8 cellular contexts compared by ENCODE assay signal in the genomic region with DNA sequence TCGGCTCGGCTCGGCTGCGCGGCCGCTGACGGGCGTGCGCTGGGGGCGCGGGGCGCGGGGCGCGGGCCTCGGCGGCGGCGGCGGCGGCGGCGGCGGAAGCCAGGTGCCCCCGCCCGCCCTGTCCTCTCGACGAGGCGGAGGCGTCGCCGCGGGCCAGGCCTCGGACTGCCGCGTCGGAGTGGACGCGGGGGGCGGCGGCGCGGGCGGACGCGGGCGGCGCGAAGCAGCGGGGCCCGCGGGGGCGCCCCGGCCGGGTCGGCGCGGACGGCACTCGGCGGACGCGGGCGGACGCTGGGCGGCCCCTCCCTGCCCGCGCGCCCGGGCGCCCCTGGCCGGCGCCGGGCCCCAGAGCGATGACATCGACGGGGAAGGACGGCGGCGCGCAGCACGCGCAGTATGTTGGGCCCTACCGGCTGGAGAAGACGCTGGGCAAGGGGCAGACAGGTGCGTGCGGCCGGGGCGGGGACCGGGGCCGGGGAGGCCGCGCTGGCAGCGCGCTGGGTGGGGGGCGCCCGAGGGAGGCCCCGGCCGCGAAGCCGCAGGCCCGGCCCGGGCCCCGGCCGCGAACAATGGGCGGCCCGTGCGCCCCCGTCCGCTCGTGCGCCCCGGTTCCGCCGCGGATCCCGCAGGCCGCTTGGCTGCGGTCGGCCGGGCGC. TPM values are rescaled to one million over a fixed set of nuclear protein-coding genes. Genes with fewer than 3 reads are reported as not detected.
DNase-seq lines count a peak whose midpoint lies in the region; ATAC-seq, FAIRE-seq and TF ChIP-seq lines count a peak whose summit lies in the region.

Gene BRSK2, plus strand, starts transcription at position 3 of the 656 bp plus-strand sequence. Its CDS starts 351 bp downstream, at position 354.

- POLR2A ChIA-PET in HepG2 (lab: Yijun Ruan, JAX) = interaction anchor here (1.0 kb wide), 1 partner anchor 128 kb away, joined by 3 read pairs; no protein-coding TSS in a partner anchor

- peaks cover 9% of the 10 kb centered on the region for H3K4me1 Mint-ChIP-seq in activated T-cell treated with anti-CD3 and anti-CD28 coated beads, Interleukin-2, amount 50 U/mL, for 4 hours (ENCODE audit: low read depth)

- peak within 1 kb of the TSS; percentile 8; the same call in 1 of the 2 replicates for H3K9ac ChIP-seq in HepG2 (ENCODE audit: insufficient read depth, low read depth, low read length)

- H3K79me2 ChIP-seq in HepG2 (ENCODE audit: insufficient read depth, low read length) = no peaks in the 10 kb centered on the region

- no peak for FAIRE-seq in HepG2 (lab: Jason Lieb, UNC)

- TF ChIP-seq CTCF in ascending aorta (IDR thresholded peaks at IDR 0.05) (no peak), HepG2 (CRISPR knock-in tag; IDR thresholded peaks at IDR 0.05) (no peak), upper lobe of left lung (IDR thresholded peaks at IDR 0.05) (no peak), foreskin keratinocyte (conservative IDR thresholded peaks at IDR 0.05) (no peak)

- ATAC-seq in activated T-cell treated with anti-CD3 and anti-CD28 coated beads, Interleukin-2, amount 50 U/mL, for 4 hours = no peak
- ATAC-seq in HepG2 (no peak), upper lobe of left lung (ENCODE audit: low FRiP score in 2 of 2) (no peak), foreskin keratinocyte (no peak)

- peak within 1 kb of the TSS; percentile 37 to 50 for H3K27ac ChIP-seq in ascending aorta
- H3K27ac ChIP-seq in HepG2 (ENCODE audit: extremely low read length, insufficient read depth, low read length) = no peak within 1 kb of the TSS
- H3K27ac ChIP-seq in upper lobe of left lung = peak within 1 kb of the TSS in 2 of 4 donors; percentile 50 to 66
- H3K27ac ChIP-seq in foreskin keratinocyte = no peak within 1 kb of the TSS

- 50% methylated on average over 31 of the region's 123 CpGs for whole genome bisulfite sequencing in HepG2 (ENCODE audit: low lambda C conversion rate)
- WGBS in upper lobe of left lung, 2 donors = 0 to 1% methylated on average over 10 to 34 of the region's 123 CpGs

- DNase-seq in activated T-cell treated with anti-CD3 and anti-CD28 coated beads, Interleukin-2, amount 50 U/mL, for 4 hours = no peak
- DNase-seq in activated T-cell treated with anti-CD3 and anti-CD28 coated beads for 4 hours (no peak), ascending aorta (ENCODE audit: low spot score in 2 of 2) (no peak), HepG2 (ENCODE audit: low spot score) (no peak), upper lobe of left lung (peak in 1 of 2 donors; percentile 88), NCI-H1092 treated with DMSO at 0.1 percent for 48 hours (lab: John Stamatoyannopoulos, UW) (no peak), NCI-H345 (lab: John Stamatoyannopoulos, UW) (no peak), foreskin keratinocyte (no peak)

- intact Hi-C loops in ascending aorta (cut with DNase I) = loop anchor here (1.0 to 5.0 kb wide), 5 partner anchors 54 to 128 kb away; partner anchors contain the start of gene TOLLIP
- intact Hi-C loops in HepG2 (cut with micrococcal nuclease; ENCODE audit: unreplicated experiment) = loop anchor here (10.0 kb wide), 1 partner anchor 85 kb away; the partner anchor contains the start of gene TOLLIP

- H3K4me1 ChIP-seq in ascending aorta (peaks cover 4 to 11% of the 10 kb centered on the region in 2 donors), HepG2 (ENCODE audit: insufficient read depth, low read length) (peaks cover 12% of the 10 kb centered on the region), upper lobe of left lung (peaks cover 12 to 21% (median 14%) of the 10 kb centered on the region in 4 donors), foreskin keratinocyte (no peaks in the 10 kb centered on the region)

- peak within 1 kb of the TSS; percentile 58 for H3K4me2 ChIP-seq in HepG2 (ENCODE audit: low read depth, low read length)

- H3K4me3 ChIP-seq in ascending aorta = peak within 1 kb of the TSS; percentile 59 to 66
- peak within 1 kb of the TSS; percentile 6 to 57 (median 29); a peak in 4 of 6 replicates for H3K4me3 ChIP-seq in HepG2 (replicated peaks in 1 of 3; ENCODE audit: insufficient read depth in 1 of 3, low read depth in 2 of 3, low read length in 3 of 3)
- H3K4me3 ChIP-seq in upper lobe of left lung = peak within 1 kb of the TSS; percentile 23 to 51 (median 44)

- no peak for TF ChIP-seq EP300 in HepG2 (IDR thresholded peaks at IDR 0.05; ENCODE audit: low read depth in 2 of 2, low read length in 2 of 2)
- TF ChIP-seq EP300 in HepG2 (CRISPR knock-in tag; IDR thresholded peaks at IDR 0.05; ENCODE audit: borderline replicate concordance) = no peak
- no peak for TF ChIP-seq EP300 in upper lobe of left lung (IDR thresholded peaks at IDR 0.05)

- H3K9me3 ChIP-seq in ascending aorta = no peaks in the 10 kb centered on the region
- no peaks in the 10 kb centered on the region for H3K9me3 ChIP-seq in HepG2 (ENCODE audit: low read length)
- H3K9me3 ChIP-seq in upper lobe of left lung = no peaks in the 10 kb centered on the region

- H3K27me3 ChIP-seq in ascending aorta (peaks cover 24% of the 10 kb centered on the region), HepG2 (ENCODE audit: control insufficient read depth in 1 of 2, insufficient read depth in 2 of 2, low read length in 2 of 2) (peaks cover 8 to 37% of the 10 kb centered on the region in 2 experiments), upper lobe of left lung (peaks cover 0 to 43% (median 17%) of the 10 kb centered on the region in 4 donors), foreskin keratinocyte (peaks cover 40% of the 10 kb centered on the region)

- H3K9me3 Mint-ChIP-seq in activated T-cell treated with anti-CD3 and anti-CD28 coated beads, Interleukin-2, amount 50 U/mL, for 4 hours = no peaks in the 10 kb centered on the region

- in situ Hi-C loops in HepG2 (cut with HindIII; ENCODE audit: extremely low pct_ligation_motif_present, low pct_unique_long_range_greater_than_20kb) = loop anchor here (10.0 kb wide), 1 partner anchor 95 kb away; no protein-coding TSS in a partner anchor

- peak within 1 kb of the TSS; percentile 54 for H3K4me3 Mint-ChIP-seq in activated T-cell treated with anti-CD3 and anti-CD28 coated beads, Interleukin-2, amount 50 U/mL, for 4 hours

- no peaks in the 10 kb centered on the region for H3K36me3 ChIP-seq in ascending aorta
- H3K36me3 ChIP-seq in HepG2 (replicated peaks in 1 of 2; ENCODE audit: control insufficient read depth in 1 of 2, insufficient read depth in 2 of 2, low read length in 2 of 2) = no peaks in the 10 kb centered on the region
- H3K36me3 ChIP-seq in upper lobe of left lung = no peaks in the 10 kb centered on the region

- no TSS peak for BruUV-seq in HepG2 (replicated peaks; lab: Mats Ljungman, UMichigan)

- CTCF ChIA-PET in HepG2 (lab: Yijun Ruan, JAX; ENCODE audit: low intra/inter-chr PET ratio, low total read pairs) = no interaction called here

- TF ChIP-seq POLR2A in HepG2 (IDR thresholded peaks at IDR 0.05; ENCODE audit: insufficient read depth in 1 of 2, low read depth in 2 of 2, low read length in 2 of 2) = no peak
- no peak for TF ChIP-seq POLR2A in upper lobe of left lung (IDR thresholded peaks at IDR 0.05)

- no peak within 1 kb of the TSS for H2AFZ ChIP-seq in HepG2 (ENCODE audit: low read length)

- peaks cover 27% of the 10 kb centered on the region for H3K27me3 Mint-ChIP-seq in activated T-cell treated with anti-CD3 and anti-CD28 coated beads, Interleukin-2, amount 50 U/mL, for 4 hours (ENCODE audit: low read depth)

- TF ChIP-seq RAD21 in HepG2 (CRISPR knock-in tag; IDR thresholded peaks at IDR 0.05) = no peak

- no peaks in the 10 kb centered on the region for H4K20me1 ChIP-seq in HepG2 (ENCODE audit: insufficient read depth, low read length)

- no peaks in the 10 kb centered on the region for H3K36me3 Mint-ChIP-seq in activated T-cell treated with anti-CD3 and anti-CD28 coated beads, Interleukin-2, amount 50 U/mL, for 4 hours (ENCODE audit: insufficient read depth)

TF ChIP-seq in HepG2, 621 proteins besides CTCF, POLR2A, EP300 and RAD21:
- TF ChIP-seq THYN1 (CRISPR knock-in tag; IDR thresholded peaks at IDR 0.05; ENCODE audit: borderline replicate concordance, low read depth) (no peak), ZNF788 (CRISPR knock-in tag; IDR thresholded peaks at IDR 0.05; ENCODE audit: borderline replicate concordance) (no peak), SMC3 (IDR thresholded peaks at IDR 0.05; ENCODE audit: low read length) (no peak)

RNA-seq across cellular contexts. Expression of gene BRSK2, which starts in this region (rescaled TPM):
- total RNA-seq in activated T-cell treated with anti-CD3 and anti-CD28 coated beads, Interleukin-2, amount 50 U/mL, for 4 hours = under 1 TPM; 0.53 to 0.94 (median 0.76) TPM
- total RNA-seq in ascending aorta = 9.3 TPM
- 0.84 and 1.1 TPM in 2 replicates for total RNA-seq in HepG2 (2016; rRNA removed; fragmentation: Illumina TruSeq; extraction: Trizol)
- 0.35 and 0.40 TPM in 2 replicates for total RNA-seq in HepG2 (2016; cell fraction: cytosol; rRNA removed; fragmentation: Illumina TruSeq; extraction: Trizol; ENCODE audit: low read depth)
- 0.19 and 0.93 TPM in 2 replicates for total RNA-seq in HepG2 (2016; cell fraction: insoluble cytoplasmic fraction; rRNA removed; fragmentation: Illumina TruSeq; extraction: Trizol)
- total RNA-seq in HepG2 (2016; cell fraction: membrane; rRNA removed; fragmentation: Illumina TruSeq; extraction: Trizol) = 1.1 and 1.3 TPM in 2 replicates
- 1.3 and 1.7 TPM in 2 replicates for total RNA-seq in HepG2 (2016; cell fraction: nucleus; rRNA removed; fragmentation: Illumina TruSeq; extraction: Trizol)
- 0.74 and 2.3 TPM in 2 replicates for polyA plus RNA-seq in HepG2 (2011; rRNA removed)
- 0.62 and 0.65 TPM in 2 replicates for polyA plus RNA-seq in HepG2 (2011; cell fraction: cytosol; rRNA removed)
- polyA plus RNA-seq in HepG2 (2011; cell fraction: nucleus; rRNA removed) = 7.2 and 9.9 TPM in 2 replicates
- 0.54 and 1.4 TPM in 2 replicates for polyA plus RNA-seq in HepG2 (2012)
- polyA plus RNA-seq in HepG2 (2016; cell fraction: cytosol; fragmentation: Illumina TruSeq; extraction: Trizol; ENCODE audit: low read depth) = 0.18 and 0.59 TPM in 2 replicates
- 0.59 and 0.72 TPM in 2 replicates for polyA plus RNA-seq in HepG2 (2016; cell fraction: insoluble cytoplasmic fraction; fragmentation: Illumina TruSeq; extraction: Trizol; ENCODE audit: low read depth)
- 0.64 and 0.85 TPM in 2 replicates for polyA plus RNA-seq in HepG2 (2016; cell fraction: membrane; fragmentation: Illumina TruSeq; extraction: Trizol; ENCODE audit: low read depth)
- 1.8 and 3.3 TPM in 2 replicates for polyA plus RNA-seq in HepG2 (2016; cell fraction: nucleus; fragmentation: Illumina TruSeq; extraction: Trizol; ENCODE audit: insufficient read depth, low read depth)
- 0.62 and 1.2 TPM in 2 replicates for polyA minus RNA-seq in HepG2 (2011; rRNA and poly(A)+ RNA removed; ENCODE audit: low replicate concordance)
- 0.88 and 1.3 TPM in 2 replicates for polyA minus RNA-seq in HepG2 (2011; cell fraction: cytosol; rRNA and poly(A)+ RNA removed)
- polyA minus RNA-seq in HepG2 (2011; cell fraction: nucleus; rRNA and poly(A)+ RNA removed) = 0.90 and 3.0 TPM in 2 replicates
- total RNA-seq in upper lobe of left lung = under 1 TPM in 4 of 6 donors, not detected in 2; 0.11 to 0.54 (median 0.25) TPM
- 0.18 and 0.34 TPM in 2 replicates for total RNA-seq in foreskin keratinocyte
- 0.08 and 0.18 TPM in 2 replicates for polyA plus RNA-seq in foreskin keratinocyte

Comparison
In these comparisons a context has a peak if more than half of its experiments do, and no peak if none do; other contexts are left out.
1. H3K27ac ChIP-seq: peak in ascending aorta (2 of 2); none in HepG2 (single experiment) and foreskin keratinocyte (single experiment).
2. Peak in every context shown above with its lines, with median percentiles within 50 percentile points of each other: H3K4me3 ChIP-seq.